Comparison of ENCODE assay signal across 13 cellular contexts in the genomic region with DNA sequence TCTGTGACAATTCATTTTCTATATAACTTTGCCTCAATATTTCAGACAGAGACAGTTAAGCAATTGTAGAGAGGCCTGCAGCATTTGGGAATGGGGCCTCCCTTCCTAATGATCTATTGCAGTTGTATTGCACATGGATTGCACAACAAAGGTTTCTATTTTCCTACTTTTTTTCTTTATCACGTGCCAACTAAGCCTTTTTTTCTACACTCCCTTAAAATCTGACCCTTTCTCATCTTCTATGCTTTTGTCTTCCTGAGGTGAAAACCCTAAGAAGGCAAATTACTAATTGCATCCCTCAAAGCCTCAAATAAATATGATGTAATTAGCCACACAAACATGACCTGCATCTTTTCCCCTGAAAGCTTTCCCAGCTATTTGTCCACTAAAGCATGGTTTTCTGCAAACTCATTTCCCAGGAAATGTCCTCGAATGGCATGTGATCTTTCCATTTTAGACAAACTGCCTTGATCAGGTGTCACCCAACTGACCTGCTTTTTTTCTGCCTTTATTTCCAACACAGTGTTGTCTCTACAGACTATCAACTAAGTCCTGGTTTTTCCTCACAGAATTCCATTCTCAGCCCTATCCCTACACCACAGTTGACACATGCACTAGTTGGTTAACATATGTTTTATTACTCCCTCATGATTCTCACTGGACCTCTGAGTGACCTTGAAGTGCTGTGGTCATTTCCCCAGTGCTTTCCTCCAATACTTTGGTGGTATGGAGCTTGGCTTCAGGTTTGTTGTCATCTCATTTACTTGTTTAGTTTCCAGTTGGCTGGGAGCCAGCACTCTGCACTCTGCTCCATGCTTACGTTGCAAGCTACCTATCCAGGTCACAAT. TPM values are rescaled to one million over a fixed set of nuclear protein-coding genes. Genes with fewer than 3 reads are reported as not detected.
DNase-seq lines count a peak whose midpoint lies in the region; ATAC-seq and TF ChIP-seq lines count a peak whose summit lies in the region.
"Had no signal": no experiment of that assay in that cellular context is flagged by ENCODE, and none has a peak within 500 bp of the region (broad histone marks: within the 10 kb centered on the region; RNA-seq: fewer than 3 reads in every experiment).

No MANE protein-coding gene starts in this region.

- no peak overlapping the region for H3K9ac ChIP-seq in mesendoderm (ENCODE audit: low read length)

- H3K79me2 ChIP-seq in PC-9 (ENCODE audit: low read depth) (peaks cover 1% of the 10 kb centered on the region; the same call in 1 of the 2 replicates), mesendoderm (ENCODE audit: control insufficient read depth, insufficient read depth, low read length) (no peaks in the 10 kb centered on the region)

- H3K4me3 ChIP-seq in left ventricle myocardium inferior = no peak overlapping the region
- no peak overlapping the region for H3K4me3 ChIP-seq in PC-9
- no peak overlapping the region for H3K4me3 ChIP-seq in vagina
- H3K4me3 ChIP-seq in mesendoderm (ENCODE audit: low read length) = no peak overlapping the region
- H3K4me3 ChIP-seq: Peyer's patch had no signal

- WGBS in mesendoderm (ENCODE audit: extremely low coverage, insufficient coverage, low lambda C conversion rate) = no CpG with 5 or more reads among the region's 3 CpGs

- POLR2A ChIA-PET in PC-9 (lab: Charles Lee; ENCODE audit: unreplicated experiment) = no interaction called here

- intact Hi-C loops in left ventricle myocardium inferior (cut with micrococcal nuclease) = no loop called here
- intact Hi-C loops in Right ventricle myocardium inferior (cut with DNase I) = no loop called here
- intact Hi-C loops in PC-9 (cut with micrococcal nuclease; ENCODE audit: unreplicated experiment) = no loop called here
- intact Hi-C loops in vagina (cut with DNase I) = no loop called here

- H3K23ac ChIP-seq in mesendoderm (ENCODE audit: low read length) = no peak overlapping the region

- H4K8ac ChIP-seq in mesendoderm (ENCODE audit: low read depth, low read length) = no peak overlapping the region

- no peak for TF ChIP-seq CTCF in left ventricle myocardium inferior (IDR thresholded peaks at IDR 0.05; ENCODE audit: borderline replicate concordance)
- TF ChIP-seq CTCF in PC-9 (conservative IDR thresholded peaks at IDR 0.05) = no peak
- no peak for TF ChIP-seq CTCF in vagina (IDR thresholded peaks at IDR 0.05)

- H3K4me1 ChIP-seq in left ventricle myocardium inferior = peaks cover 27% of the 10 kb centered on the region
- H3K4me1 ChIP-seq in PC-9 (replicated peaks; ENCODE audit: insufficient read depth) = peaks cover 39% of the 10 kb centered on the region
- peaks cover 12% of the 10 kb centered on the region for H3K4me1 ChIP-seq in vagina
- H3K4me1 ChIP-seq in mesendoderm (ENCODE audit: control insufficient read depth, low read depth, low read length) = peaks cover 2% of the 10 kb centered on the region

- H2BK120ac ChIP-seq in mesendoderm (ENCODE audit: low read depth, low read length) = no peak overlapping the region

- H3K4ac ChIP-seq in mesendoderm (ENCODE audit: low read depth, low read length) = no peak overlapping the region

- no peak for ATAC-seq in Right ventricle myocardium inferior
- ATAC-seq: activated CD4-positive, CD25-positive, alpha-beta regulatory T cell treated with anti-CD3 and anti-CD28 coated beads, Interleukin-2, amount 50 U/mL, for 24 hours had no signal

- H3K4me2 ChIP-seq in PC-9 (peak overlapping the region; percentile 15; the same call in 1 of the 2 replicates), mesendoderm (ENCODE audit: low read length) (no peak overlapping the region)

- H3F3A ChIP-seq in PC-9 (ENCODE audit: insufficient read depth, low read depth) = peaks cover 26% of the 10 kb centered on the region

- H3K18ac ChIP-seq in mesendoderm (ENCODE audit: low read length) = no peak overlapping the region

- H3K27me3 ChIP-seq in left ventricle myocardium inferior (ENCODE audit: low read depth) = no peaks in the 10 kb centered on the region
- no peaks in the 10 kb centered on the region for H3K27me3 ChIP-seq in PC-9 (ENCODE audit: insufficient read depth, low read depth)
- no peaks in the 10 kb centered on the region for H3K27me3 ChIP-seq in vagina
- no peaks in the 10 kb centered on the region for H3K27me3 ChIP-seq in mesendoderm (ENCODE audit: insufficient read depth, low read length, poor library complexity)
- H3K27me3 ChIP-seq: Peyer's patch had no signal

- CTCF ChIA-PET in PC-9 (lab: Charles Lee) = no interaction called here

- no peak for DNase-seq in left ventricle myocardium inferior
- DNase-seq in Right ventricle myocardium inferior (ENCODE audit: missing footprints) = no peak
- no peak for DNase-seq in PC-9
- DNase-seq in fibroblast of the conjunctiva (ENCODE audit: low read depth) = peak; percentile 82
- no peak for DNase-seq in vagina (ENCODE audit: extremely low spot score in 2 of 2)
- DNase-seq in stimulated activated naive CD4-positive, alpha-beta T cell treated with Interleukin-2 at 50 U/mL for 16 hours (lab: John Stamatoyannopoulos, UW) = no peak
- no peak for DNase-seq in mesendoderm
- no peak for DNase-seq in central memory CD4-positive, alpha-beta T cell
- DNase-seq: activated naive CD4-positive, alpha-beta T cell treated with Interleukin-2 at 50 U/mL for 16 hours; islet precursor cell; Peyer's patch; stimulated activated CD4-positive, alpha-beta T cell treated with anti-CD3 and anti-CD28 coated beads, Interleukin-4, amount 100 ng/mL, for 4 hours had no signal

- H2BK15ac ChIP-seq in mesendoderm (replicated peaks; ENCODE audit: low read depth) = no peak overlapping the region

- peaks cover 3% of the 10 kb centered on the region for H3K9me3 ChIP-seq in left ventricle myocardium inferior (replicated peaks)
- H3K9me3 ChIP-seq in PC-9 (ENCODE audit: insufficient read depth, low read depth) = no peaks in the 10 kb centered on the region
- no peaks in the 10 kb centered on the region for H3K9me3 ChIP-seq in vagina
- H3K9me3 ChIP-seq: Peyer's patch had no signal

- no peak overlapping the region for H4K5ac ChIP-seq in mesendoderm (ENCODE audit: low read length)

- H4K20me1 ChIP-seq in PC-9 (ENCODE audit: insufficient read depth) = no peaks in the 10 kb centered on the region

- H2BK5ac ChIP-seq in mesendoderm (ENCODE audit: low read length) = no peak overlapping the region

- BruUV-seq in PC-9 (replicated peaks; lab: Mats Ljungman, UMichigan) = no TSS peak

- H3K56ac ChIP-seq in mesendoderm (ENCODE audit: low read length) = no peak overlapping the region

- H3K79me1 ChIP-seq in mesendoderm (ENCODE audit: low read length) = no peaks in the 10 kb centered on the region

- no peaks in the 10 kb centered on the region for H3K9me2 ChIP-seq in PC-9 (ENCODE audit: insufficient read depth)

- H3K36me3 ChIP-seq in left ventricle myocardium inferior (no peaks in the 10 kb centered on the region), PC-9 (ENCODE audit: low read depth) (no peaks in the 10 kb centered on the region), vagina (no peaks in the 10 kb centered on the region), mesendoderm (ENCODE audit: control insufficient read depth, insufficient read depth, low read length) (no peaks in the 10 kb centered on the region)
- H3K36me3 ChIP-seq: Peyer's patch had no signal

- H3K27ac ChIP-seq in left ventricle myocardium inferior (replicated peaks) (peak overlapping the region; percentile 17), PC-9 (peak overlapping the region; percentile 40), vagina (peak overlapping the region; percentile 28), mesendoderm (ENCODE audit: low read depth, low read length) (no peak overlapping the region)
- H3K27ac ChIP-seq: Peyer's patch had no signal

- no peak overlapping the region for H2AK5ac ChIP-seq in mesendoderm (ENCODE audit: low read length)

- no peak for TF ChIP-seq POLR2A in vagina (IDR thresholded peaks at IDR 0.05)

- no peak overlapping the region for H2AFZ ChIP-seq in PC-9

RNA-seq across cellular contexts. Expression of gene TSC22D2, which starts 31.9 kb away (rescaled TPM):
- total RNA-seq in left ventricle myocardium inferior = 21.9 TPM
- 19.8 TPM for total RNA-seq in Right ventricle myocardium inferior
- 20.5 and 32.0 TPM in 2 replicates for total RNA-seq in PC-9 (2021)
- 35.6 TPM for total RNA-seq in vagina
- 17.9 TPM for polyA plus RNA-seq in mesendoderm (2013, experiment 1 of 2)
- 18.6 TPM for polyA plus RNA-seq in mesendoderm (2013, experiment 2 of 2)
